Comparison of ENCODE assay signal across 8 cellular contexts in genomic region chr2:171523339-171523931, GRCh38. TPM values are rescaled to one million over a fixed set of nuclear protein-coding genes. Genes with fewer than 3 reads are reported as not detected.
DNase-seq lines count a peak whose midpoint lies in the region; ATAC-seq and TF ChIP-seq lines count a peak whose summit lies in the region.

No MANE protein-coding gene starts in this region.

- no peaks in the 10 kb centered on the region for H3K27me3 Mint-ChIP-seq in MCF 10A (ENCODE audit: insufficient read depth, unreplicated experiment)

- peak overlapping the region; percentile 75 to 96 (median 86) for H3K27ac ChIP-seq in Peyer's patch

- H3K27me3 ChIP-seq in Peyer's patch: no peaks in the 10 kb centered on the region

- peak; percentile 70 for DNase-seq in ACHN
- DNase-seq in GM13977 (ENCODE audit: low spot score): peak; percentile 47
- peak; percentile 39 to 82 (median 79) for DNase-seq in Peyer's patch
- peak; percentile 77 for DNase-seq in MCF 10A (ENCODE audit: unreplicated experiment)
- peak; percentile 61 for DNase-seq in pulmonary artery endothelial cell (ENCODE audit: low read depth, low spot score)

- H3K36me3 ChIP-seq in Peyer's patch: no peaks in the 10 kb centered on the region

- H3K4me3 ChIP-seq in Peyer's patch: peak overlapping the region; percentile 55 to 98 (median 76)
- H3K4me3 ChIP-seq in iPS-11a (ENCODE audit: low read depth, low read length): peak overlapping the region; percentile 75

- ATAC-seq in HG03103 (IDR thresholded peaks at IDR 0.05; ENCODE audit: low read depth, unreplicated experiment) (peak; percentile 39), HG03521 (IDR thresholded peaks at IDR 0.05; ENCODE audit: unreplicated experiment) (no peak)

- POLR2A ChIA-PET in MCF 10A (lab: Yijun Ruan, JAX): interaction anchor here (0.5 to 4.8 kb wide), 38 partner anchors 8 to 1511 kb away, joined by 3 to 108 read pairs (median 4); partner anchors contain the start of genes DCAF17, DYNC1I2, GORASP2 and METTL8

- no peak for TF ChIP-seq CTCF in GM13977 (IDR thresholded peaks at IDR 0.05; ENCODE audit: extremely low read depth, insufficient read depth, missing control alignments)
- no peak for TF ChIP-seq CTCF in Peyer's patch (IDR thresholded peaks at IDR 0.05)
- TF ChIP-seq CTCF in MCF 10A (IDR thresholded peaks at IDR 0.05; ENCODE audit: unreplicated experiment): no peak

- intact Hi-C loops in MCF 10A (cut with micrococcal nuclease): no loop called here

- H3K9me3 Mint-ChIP-seq in MCF 10A (ENCODE audit: unreplicated experiment): peaks cover 2% of the 10 kb centered on the region

- BruUV-seq in MCF 10A (replicated peaks; lab: Mats Ljungman, UMichigan): no TSS peak

- H3K36me3 Mint-ChIP-seq in MCF 10A (ENCODE audit: insufficient read depth, unreplicated experiment): no peaks in the 10 kb centered on the region

- in situ Hi-C loops in ACHN (cut with HindIII; ENCODE audit: low pct_ligation_motif_present, low pct_unique_long_range_greater_than_20kb, low sequenced_read_pairs): no loop called here
- in situ Hi-C loops in GM13977 (cut with MboI; ENCODE audit: low pct_unique_long_range_greater_than_20kb, low sequenced_read_pairs, unreplicated experiment): no loop called here

- TF ChIP-seq POLR2A in Peyer's patch (IDR thresholded peaks at IDR 0.05): peak in 1 of 2 donors; percentile 29

- CTCF ChIA-PET in MCF 10A (lab: Yijun Ruan, JAX): interaction anchor here (0.5 to 1.4 kb wide), 7 partner anchors 32 to 595 kb away, joined by 3 to 4 read pairs (median 4); partner anchors contain the start of genes DCAF17, GORASP2 and METTL8

- H3K4me1 ChIP-seq in Peyer's patch: peaks cover 0 to 18% (median 8%) of the 10 kb centered on the region in 4 donors

- peak overlapping the region; percentile 75 for H3K27ac Mint-ChIP-seq in MCF 10A (ENCODE audit: low read depth, unreplicated experiment)

- H3K9me3 ChIP-seq in Peyer's patch: no peaks in the 10 kb centered on the region

- peaks cover 16% of the 10 kb centered on the region for H3K4me1 Mint-ChIP-seq in MCF 10A (ENCODE audit: insufficient read depth, unreplicated experiment)

- peak overlapping the region; percentile 85 for H3K4me3 Mint-ChIP-seq in MCF 10A (ENCODE audit: unreplicated experiment)

RNA-seq across cellular contexts. Expression of gene CYBRD1, which starts 1.2 kb away (rescaled TPM):
- total RNA-seq in Peyer's patch: 100 to 1,000 TPM in 3 of 4 donors, 10 to 100 TPM in 1; 72.6 to 951 (median 674) TPM
- total RNA-seq in MCF 10A (2022): 8.9 and 15.8 TPM in 2 replicates
- 36.2 and 61.7 TPM in 2 replicates for total RNA-seq in pulmonary artery endothelial cell
